In the genomic region with DNA sequence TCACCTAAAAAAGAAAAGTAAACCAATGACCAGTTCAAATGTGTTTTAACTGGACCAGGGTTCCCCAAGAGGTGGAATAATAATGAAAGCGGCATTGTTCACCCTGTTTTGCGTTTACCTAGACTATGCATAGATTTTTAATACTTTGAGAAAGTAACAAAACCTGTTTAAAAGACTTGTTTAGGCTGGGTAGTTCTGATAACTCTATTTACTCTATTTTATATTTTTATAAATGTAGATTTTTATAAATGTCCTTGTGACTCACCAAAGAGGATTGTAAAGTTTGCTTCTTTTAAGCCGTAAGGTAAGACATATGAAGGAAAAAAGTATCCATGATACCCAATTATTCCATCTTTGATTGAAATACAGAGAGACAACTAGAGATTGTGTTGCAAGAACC, we compare ENCODE assay signal across 8 cellular contexts.
"Had no signal": no experiment of that assay in that cellular context is flagged by ENCODE, and none has a peak within 500 bp of the region (broad histone marks: within the 10 kb centered on the region; RNA-seq: fewer than 3 reads in every experiment).

No MANE protein-coding gene starts in this region.

- DNase-seq: IMR-90, KBM-7, KG1 had no signal

- H3K9ac ChIP-seq: KMS-11 had no signal

- ATAC-seq: HepG2, K562 had no signal

- H3K27ac ChIP-seq: HL-60, KMS-11 had no signal

- H3K4me3 ChIP-seq: K562 had no signal

- H3K4me2 ChIP-seq: KMS-11 had no signal

- FAIRE-seq: HepG2, HTR-8/SVneo, K562 had no signal
